ENCODE assay signal across 18 cellular contexts in genomic region chr5:160619381-160619780, GRCh38.
DNase-seq lines count a peak whose midpoint lies in the region; ATAC-seq and TF ChIP-seq lines count a peak whose summit lies in the region.
"Had no signal": no experiment of that assay in that cellular context is flagged by ENCODE, and none has a peak within 500 bp of the region (broad histone marks: within the 10 kb centered on the region; RNA-seq: fewer than 3 reads in every experiment).

No MANE protein-coding gene starts in this region.

- intact Hi-C loops in lower leg skin (cut with DNase I; ENCODE audit: low total_unique reads): no loop called here

- WGBS in lower leg skin, 2 donors: 54 to 60% methylated on average over 3 of the region's 3 CpGs

- no peak for ATAC-seq in HG02571 (IDR thresholded peaks at IDR 0.05; ENCODE audit: unreplicated experiment)
- ATAC-seq: A549; CD8-positive, alpha-beta T cell; HCT116 had no signal

- TF ChIP-seq CTCF in lower leg skin (IDR thresholded peaks at IDR 0.05): no peak

- TF ChIP-seq POLR2A in lower leg skin (IDR thresholded peaks at IDR 0.05): no peak

- H3K4me3 ChIP-seq in lower leg skin (ENCODE audit: low read depth, poor library complexity, severe bottlenecking): no peak overlapping the region
- H3K4me3 ChIP-seq: A549, Peyer's patch had no signal

- DNase-seq in COR-L47 (lab: John Stamatoyannopoulos, UW) (peak; percentile 39), NCI-H1092 (lab: John Stamatoyannopoulos, UW) (peak; percentile 33), NCI-H446 (lab: John Stamatoyannopoulos, UW) (peak; percentile 44 to 77), islet precursor cell (peak; percentile 59), lower leg skin (ENCODE audit: low spot score in 2 of 2) (no peak)
- DNase-seq in stimulated activated CD4-positive, alpha-beta T cell treated with anti-CD3 and anti-CD28 coated beads, Interleukin-12 subunit alpha, Interleukin-12 subunit beta, amount 100 ng/mL, for 4 hours: no peak
- DNase-seq: CD8-positive, alpha-beta T cell; NCI-H1048; NCI-H1694; NCI-H2029 treated with DMSO at 0.1 percent for 48 hours; NCI-H510A treated with DMSO at 0.1 percent for 48 hours; OCI-M1; SHP77 treated with DMSO at 0.1 percent for 48 hours; T-helper 1 cell had no signal

Comparison
In these comparisons a context has a peak if more than half of its experiments do, and no peak if none do; other contexts are left out.
1. DNase-seq: peak in COR-L47 (single experiment), NCI-H1092 (single experiment), NCI-H446 (2 of 2) and islet precursor cell (single experiment); none in stimulated activated CD4-positive, alpha-beta T cell treated with anti-CD3 and anti-CD28 coated beads, Interleukin-12 subunit alpha, Interleukin-12 subunit beta, amount 100 ng/mL, for 4 hours (single experiment) and lower leg skin (0 of 2).